Comparison of ENCODE assay signal across 8 cellular contexts in the genomic region with DNA sequence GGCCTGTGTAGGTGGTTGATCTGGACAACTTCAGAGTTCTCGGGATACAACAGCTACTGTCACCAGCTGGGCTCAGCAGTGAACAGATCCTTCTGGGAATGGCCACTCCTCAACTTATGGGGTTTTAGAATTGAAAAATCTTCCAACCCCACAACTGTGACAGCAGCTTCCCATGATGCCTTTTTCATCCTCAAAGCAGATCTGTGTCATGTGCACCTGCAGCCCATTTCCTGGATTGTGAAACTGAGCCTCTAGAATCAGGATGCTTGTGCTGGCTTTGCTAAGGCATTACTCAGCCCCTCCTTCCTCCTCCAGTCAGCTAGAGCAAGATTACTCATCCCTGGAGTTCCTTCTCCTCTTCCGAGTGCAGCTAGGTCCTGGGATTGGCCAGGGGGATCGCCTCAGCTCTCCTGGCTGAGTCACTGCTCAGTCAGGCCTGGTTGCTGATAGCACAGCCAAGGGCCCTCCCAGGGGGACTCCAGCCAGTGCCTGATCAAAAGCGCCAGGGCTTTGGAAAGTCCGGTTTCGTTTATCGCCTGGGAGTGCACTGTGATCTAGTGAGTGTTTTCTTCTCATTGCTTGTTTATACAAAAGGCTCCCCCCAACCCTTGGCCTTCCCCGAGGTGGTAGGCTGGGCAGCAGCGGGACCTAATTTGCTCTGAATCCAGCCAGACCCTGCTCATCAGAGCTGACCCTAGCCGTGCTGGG. TPM values are rescaled to one million over a fixed set of nuclear protein-coding genes. Genes with fewer than 3 reads are reported as not detected.
DNase-seq lines count a peak whose midpoint lies in the region; ATAC-seq and TF ChIP-seq lines count a peak whose summit lies in the region.

No MANE protein-coding gene starts in this region.

- WGBS in heart right ventricle, 2 donors, result 18 to 19% methylated on average over 10 of the region's 10 CpGs
- WGBS in psoas muscle, 3 donors, result 13 to 15% (median 13%) methylated on average over 10 of the region's 10 CpGs

- H3K27ac Mint-ChIP-seq in T-cell, result peak overlapping the region; percentile 90 to 95

- no peak for TF ChIP-seq POLR2A in vagina (IDR thresholded peaks at IDR 0.05)

- H3K27me3 ChIP-seq in heart right ventricle (no peaks in the 10 kb centered on the region), psoas muscle (ENCODE audit: insufficient read depth in 3 of 3, low read length in 2 of 3) (no peaks in the 10 kb centered on the region), vagina (no peaks in the 10 kb centered on the region)

- H3K36me3 Mint-ChIP-seq in T-cell, result no peaks in the 10 kb centered on the region

- H3K4me1 ChIP-seq in heart right ventricle (peaks cover 4 to 56% (median 39%) of the 10 kb centered on the region in 9 donors), psoas muscle (peaks cover 47% of the 10 kb centered on the region), vagina (peaks cover 43% of the 10 kb centered on the region)

- no peaks in the 10 kb centered on the region for H3K9me3 ChIP-seq in heart right ventricle
- H3K9me3 ChIP-seq in psoas muscle, result no peaks in the 10 kb centered on the region
- no peaks in the 10 kb centered on the region for H3K9me3 ChIP-seq in vagina

- H3K27ac ChIP-seq in heart right ventricle (peak overlapping the region in 9 of 10 donors; percentile 33 to 80 (median 68)), psoas muscle (peak overlapping the region; percentile 92), vagina (peak overlapping the region; percentile 72)

- H3K27me3 Mint-ChIP-seq in T-cell, result no peaks in the 10 kb centered on the region

- no peak for TF ChIP-seq CTCF in heart right ventricle (IDR thresholded peaks at IDR 0.05)
- no peak for TF ChIP-seq CTCF in psoas muscle (IDR thresholded peaks at IDR 0.05)
- no peak for TF ChIP-seq CTCF in vagina (IDR thresholded peaks at IDR 0.05)

- ATAC-seq in GM18499 (IDR thresholded peaks at IDR 0.05; ENCODE audit: insufficient read depth, unreplicated experiment) (peak; percentile 36), HG02938 (IDR thresholded peaks at IDR 0.05; ENCODE audit: unreplicated experiment) (peak; percentile 34), T-cell (replicated peaks in 1 of 4) (peak; percentile 11 to 33 (median 23)), heart right ventricle (peak; percentile 86 to 95 (median 92)), psoas muscle (peak; percentile 86 to 90 (median 88))

- H3K4me3 Mint-ChIP-seq in T-cell, result peak overlapping the region; percentile 62 to 78 (median 66)

- H3K36me3 ChIP-seq in heart right ventricle (no peaks in the 10 kb centered on the region), psoas muscle (ENCODE audit: insufficient read depth in 1 of 2, low read depth in 1 of 2) (no peaks in the 10 kb centered on the region), vagina (no peaks in the 10 kb centered on the region)

- H3K4me3 ChIP-seq in heart right ventricle (peak overlapping the region in 6 of 10 donors; percentile 20 to 37 (median 28)), psoas muscle (peak overlapping the region; percentile 54), vagina (peak overlapping the region in 1 of 2 donors; percentile 38)

- H3K4me1 Mint-ChIP-seq in T-cell, result peaks cover 35 to 54% (median 47%) of the 10 kb centered on the region in 3 donors

- CTCF ChIA-PET in T-cell (lab: Charles Lee), result interaction anchor here (0.7 to 2.7 kb wide), 13 partner anchors 10 to 51 kb away, joined by 3 to 17 read pairs (median 6); no protein-coding TSS in a partner anchor

- DNase-seq in NCI-H146 treated with DMSO at 0.1 percent for 48 hours (lab: John Stamatoyannopoulos, UW; ENCODE audit: unreplicated experiment) (peak; percentile 70), T-cell (peak in 28 of 34 experiments; percentile 22 to 66 (median 45)), amniotic epithelial cell (ENCODE audit: low read depth) (peak; percentile 100), heart right ventricle (peak; percentile 90 to 95), psoas muscle (peak; percentile 96 to 98), vagina (ENCODE audit: extremely low spot score in 2 of 2) (peak in 1 of 2 donors; percentile 99)

- POLR2A ChIA-PET in T-cell (lab: Charles Lee), result no interaction called here

- intact Hi-C loops in heart right ventricle (cut with DNase I) (loop anchor here in 5 of 10 donors (2.0 to 5.0 kb wide), 3 partner anchors 33 to 49 kb away; no protein-coding TSS in a partner anchor), psoas muscle (cut with DNase I) (loop anchor here (2.0 to 5.0 kb wide), 2 partner anchors 33 to 51 kb away; no protein-coding TSS in a partner anchor), vagina (cut with DNase I) (loop anchor here (5.0 kb wide), 1 partner anchor 38 kb away; no protein-coding TSS in a partner anchor)

- no peaks in the 10 kb centered on the region for H3K9me3 Mint-ChIP-seq in T-cell

RNA-seq across cellular contexts. Expression of a gene that starts 2.4 kb away (rescaled TPM):
- total RNA-seq in T-cell (100 to 1,000 TPM in 2 of 5 donors, 10 to 100 TPM in 3; 67.1 to 102 (median 88.0) TPM), heart right ventricle (10 to 100 TPM; 28.0 to 61.0 (median 34.9) TPM), psoas muscle (100 to 1,000 TPM; 109 to 382 (median 250) TPM), vagina (67.5 TPM)
- polyA plus RNA-seq in heart right ventricle (10 to 100 TPM; 18.9 to 26.9 TPM), psoas muscle (100 to 1,000 TPM in 2 of 3 donors, 10 to 100 TPM in 1; 82.0 to 291 (median 146) TPM)

Comparison
In these comparisons a context has a peak if more than half of its experiments do, and no peak if none do; other contexts are left out.
1. ATAC-seq: peak in every context shown above with its lines; median percentile 92 in heart right ventricle; 88 in psoas muscle; 36 in GM18499; 34 in HG02938; 23 in T-cell.